In the genomic region with DNA sequence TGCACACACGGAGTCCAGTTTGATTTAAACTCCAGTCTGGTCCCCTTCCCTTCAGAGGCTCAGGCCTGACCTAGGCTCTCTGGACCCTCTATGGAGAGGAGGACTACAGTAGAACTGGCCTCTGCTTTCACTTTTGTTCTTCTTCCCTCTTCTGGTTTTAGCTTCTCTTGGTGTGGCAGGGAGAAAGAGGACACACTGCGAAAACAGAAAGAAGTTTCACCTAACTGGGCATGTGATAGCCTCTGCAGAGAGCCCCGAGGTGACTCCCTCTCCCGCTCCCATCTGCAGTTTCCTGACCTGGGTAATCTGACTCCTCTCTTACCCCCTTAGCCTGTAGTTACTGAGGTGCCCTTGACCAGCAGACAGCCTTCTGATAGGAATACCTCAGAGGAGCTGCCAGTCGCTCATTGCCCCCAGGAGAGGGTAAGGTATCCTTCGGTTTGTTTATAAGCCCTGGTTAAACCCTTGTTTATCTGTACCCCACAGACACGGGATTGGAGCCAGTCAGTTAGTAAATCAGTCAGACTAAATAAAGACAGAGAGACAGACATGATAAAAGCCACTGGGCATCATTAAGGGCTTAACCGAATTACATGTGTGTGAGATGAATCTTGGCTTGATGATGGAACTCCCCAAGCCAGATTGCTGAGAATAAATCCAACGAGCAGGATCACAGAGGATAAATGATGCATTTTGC, we compare ENCODE assay signal across 1 cellular context.
A peak's percentile ranks its signal among the peaks of the same experiment; 100 is the strongest.
TF ChIP-seq lines count a peak whose summit lies in the region.

No MANE protein-coding gene starts in this region.

TF ChIP-seq in H1, 55 proteins besides CTCF, POLR2A, EP300 and RAD21:
- TF ChIP-seq TAF1 (IDR thresholded peaks at IDR 0.05; ENCODE audit: low read depth, low read length) (no peak), EGR1 (IDR thresholded peaks at IDR 0.05; ENCODE audit: borderline replicate concordance, low read depth, low read length) (no peak), TBP (IDR thresholded peaks at IDR 0.05; ENCODE audit: low read depth, low read length) (peak; percentile 51; the same call in 1 of the 2 replicates)
